1 cellular context compared by ENCODE assay signal in the genomic region with DNA sequence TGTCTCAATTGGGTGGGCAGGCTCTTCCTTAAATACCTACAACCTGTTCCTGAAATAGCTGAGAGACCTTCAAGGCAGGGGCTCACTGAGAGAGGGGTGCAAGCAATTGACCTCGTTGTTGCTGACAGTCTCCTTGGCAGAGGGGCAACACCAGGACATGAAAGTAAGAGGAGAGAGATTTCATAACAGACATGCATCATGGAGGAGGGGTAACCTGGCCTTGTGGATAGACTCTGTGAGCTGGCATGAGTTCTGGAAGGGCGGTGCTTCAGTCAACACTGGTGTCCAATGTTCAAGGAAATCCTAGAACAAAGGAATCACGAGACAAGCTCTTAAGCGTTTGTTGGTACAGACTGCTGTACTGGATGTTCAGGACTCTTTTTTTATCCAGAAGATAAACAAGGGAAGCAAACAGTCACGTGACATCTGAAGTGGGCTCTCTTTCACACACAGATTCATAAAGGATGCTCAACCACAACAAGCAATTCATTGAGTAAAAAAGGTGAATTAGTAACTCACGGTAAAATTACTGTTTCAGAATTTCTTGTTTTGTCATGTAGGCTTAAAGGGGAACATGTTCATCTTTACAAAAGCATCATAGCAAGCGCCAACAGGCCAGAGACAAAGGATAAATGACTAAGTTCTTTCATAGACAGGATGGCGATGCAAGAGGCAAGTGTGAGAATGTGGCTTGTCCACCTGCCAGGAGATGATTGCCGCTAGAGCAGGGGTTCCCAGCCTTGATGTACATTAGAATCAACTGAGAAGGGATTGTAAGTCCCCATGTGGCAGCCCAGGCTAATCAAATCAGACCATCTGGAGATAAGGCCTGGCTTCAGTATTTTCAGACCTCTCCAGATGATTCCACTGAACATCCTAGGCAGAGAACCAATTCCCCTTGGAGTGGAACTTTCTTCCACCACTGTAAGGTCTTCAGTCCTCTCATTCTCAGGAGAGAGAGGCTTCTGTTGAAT.
A peak's percentile ranks its signal among the peaks of the same experiment; 100 is the strongest.
TF ChIP-seq lines count a peak whose summit lies in the region.

No MANE protein-coding gene starts in this region.

TF ChIP-seq in HepG2, 621 proteins besides CTCF, POLR2A, EP300 and RAD21 (continued from another document and continues in another):
- TF ChIP-seq, protein P1, sequence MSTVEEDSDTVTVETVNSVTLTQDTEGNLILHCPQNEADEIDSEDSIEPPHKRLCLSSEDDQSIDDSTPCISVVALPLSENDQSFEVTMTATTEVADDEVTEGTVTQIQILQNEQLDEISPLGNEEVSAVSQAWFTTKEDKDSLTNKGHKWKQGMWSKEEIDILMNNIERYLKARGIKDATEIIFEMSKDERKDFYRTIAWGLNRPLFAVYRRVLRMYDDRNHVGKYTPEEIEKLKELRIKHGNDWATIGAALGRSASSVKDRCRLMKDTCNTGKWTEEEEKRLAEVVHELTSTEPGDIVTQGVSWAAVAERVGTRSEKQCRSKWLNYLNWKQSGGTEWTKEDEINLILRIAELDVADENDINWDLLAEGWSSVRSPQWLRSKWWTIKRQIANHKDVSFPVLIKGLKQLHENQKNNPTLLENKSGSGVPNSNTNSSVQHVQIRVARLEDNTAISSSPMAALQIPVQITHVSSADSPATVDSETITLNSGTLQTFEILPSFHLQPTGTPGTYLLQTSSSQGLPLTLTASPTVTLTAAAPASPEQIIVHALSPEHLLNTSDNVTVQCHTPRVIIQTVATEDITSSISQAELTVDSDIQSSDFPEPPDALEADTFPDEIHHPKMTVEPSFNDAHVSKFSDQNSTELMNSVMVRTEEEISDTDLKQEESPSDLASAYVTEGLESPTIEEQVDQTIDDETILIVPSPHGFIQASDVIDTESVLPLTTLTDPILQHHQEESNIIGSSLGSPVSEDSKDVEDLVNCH (CRISPR knock-in tag; IDR thresholded peaks at IDR 0.05): peak; percentile 80; the same call in 1 of the 2 replicates
- TF ChIP-seq ARNT2 (CRISPR knock-in tag; IDR thresholded peaks at IDR 0.05; ENCODE audit: low read depth): peak; percentile 11; the same call in 1 of the 2 replicates
- TF ChIP-seq, protein P2, sequence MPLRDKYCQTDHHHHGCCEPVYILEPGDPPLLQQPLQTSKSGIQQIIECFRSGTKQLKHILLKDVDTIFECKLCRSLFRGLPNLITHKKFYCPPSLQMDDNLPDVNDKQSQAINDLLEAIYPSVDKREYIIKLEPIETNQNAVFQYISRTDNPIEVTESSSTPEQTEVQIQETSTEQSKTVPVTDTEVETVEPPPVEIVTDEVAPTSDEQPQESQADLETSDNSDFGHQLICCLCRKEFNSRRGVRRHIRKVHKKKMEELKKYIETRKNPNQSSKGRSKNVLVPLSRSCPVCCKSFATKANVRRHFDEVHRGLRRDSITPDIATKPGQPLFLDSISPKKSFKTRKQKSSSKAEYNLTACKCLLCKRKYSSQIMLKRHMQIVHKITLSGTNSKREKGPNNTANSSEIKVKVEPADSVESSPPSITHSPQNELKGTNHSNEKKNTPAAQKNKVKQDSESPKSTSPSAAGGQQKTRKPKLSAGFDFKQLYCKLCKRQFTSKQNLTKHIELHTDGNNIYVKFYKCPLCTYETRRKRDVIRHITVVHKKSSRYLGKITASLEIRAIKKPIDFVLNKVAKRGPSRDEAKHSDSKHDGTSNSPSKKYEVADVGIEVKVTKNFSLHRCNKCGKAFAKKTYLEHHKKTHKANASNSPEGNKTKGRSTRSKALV (CRISPR knock-in tag; IDR thresholded peaks at IDR 0.05): 0 out of 2 replicates have a peak, but pooled peaks have one; percentile 29
- TF ChIP-seq ZNF256 (CRISPR knock-in tag; conservative IDR thresholded peaks at IDR 0.05): no peak
- TF ChIP-seq, protein P3, sequence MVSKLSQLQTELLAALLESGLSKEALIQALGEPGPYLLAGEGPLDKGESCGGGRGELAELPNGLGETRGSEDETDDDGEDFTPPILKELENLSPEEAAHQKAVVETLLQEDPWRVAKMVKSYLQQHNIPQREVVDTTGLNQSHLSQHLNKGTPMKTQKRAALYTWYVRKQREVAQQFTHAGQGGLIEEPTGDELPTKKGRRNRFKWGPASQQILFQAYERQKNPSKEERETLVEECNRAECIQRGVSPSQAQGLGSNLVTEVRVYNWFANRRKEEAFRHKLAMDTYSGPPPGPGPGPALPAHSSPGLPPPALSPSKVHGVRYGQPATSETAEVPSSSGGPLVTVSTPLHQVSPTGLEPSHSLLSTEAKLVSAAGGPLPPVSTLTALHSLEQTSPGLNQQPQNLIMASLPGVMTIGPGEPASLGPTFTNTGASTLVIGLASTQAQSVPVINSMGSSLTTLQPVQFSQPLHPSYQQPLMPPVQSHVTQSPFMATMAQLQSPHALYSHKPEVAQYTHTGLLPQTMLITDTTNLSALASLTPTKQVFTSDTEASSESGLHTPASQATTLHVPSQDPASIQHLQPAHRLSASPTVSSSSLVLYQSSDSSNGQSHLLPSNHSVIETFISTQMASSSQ (IDR thresholded peaks at IDR 0.05; ENCODE audit: low read depth): peak; percentile 81
- TF ChIP-seq, protein P3 (CRISPR knock-in tag; IDR thresholded peaks at IDR 0.05; ENCODE audit: borderline replicate concordance): peak; percentile 94
- no peak for TF ChIP-seq ARHGAP35 (CRISPR knock-in tag; IDR thresholded peaks at IDR 0.05; ENCODE audit: borderline replicate concordance)
- peak; percentile 15; the same call in 1 of the 2 replicates for TF ChIP-seq SMC3 (IDR thresholded peaks at IDR 0.05; ENCODE audit: low read length)
- no peak for TF ChIP-seq MATR3 (CRISPR knock-in tag; IDR thresholded peaks at IDR 0.05)
- TF ChIP-seq FOXA3 (CRISPR knock-in tag; IDR thresholded peaks at IDR 0.05): peak; percentile 98
- peak; percentile 67; the same call in 1 of the 2 replicates for TF ChIP-seq NR2C2 (CRISPR knock-in tag; IDR thresholded peaks at IDR 0.05; ENCODE audit: borderline replicate concordance)
- no peak for TF ChIP-seq ZNF468 (CRISPR knock-in tag; IDR thresholded peaks at IDR 0.05)
- TF ChIP-seq ZBTB7A (CRISPR knock-in tag; IDR thresholded peaks at IDR 0.05): no peak
- TF ChIP-seq, protein P4, sequence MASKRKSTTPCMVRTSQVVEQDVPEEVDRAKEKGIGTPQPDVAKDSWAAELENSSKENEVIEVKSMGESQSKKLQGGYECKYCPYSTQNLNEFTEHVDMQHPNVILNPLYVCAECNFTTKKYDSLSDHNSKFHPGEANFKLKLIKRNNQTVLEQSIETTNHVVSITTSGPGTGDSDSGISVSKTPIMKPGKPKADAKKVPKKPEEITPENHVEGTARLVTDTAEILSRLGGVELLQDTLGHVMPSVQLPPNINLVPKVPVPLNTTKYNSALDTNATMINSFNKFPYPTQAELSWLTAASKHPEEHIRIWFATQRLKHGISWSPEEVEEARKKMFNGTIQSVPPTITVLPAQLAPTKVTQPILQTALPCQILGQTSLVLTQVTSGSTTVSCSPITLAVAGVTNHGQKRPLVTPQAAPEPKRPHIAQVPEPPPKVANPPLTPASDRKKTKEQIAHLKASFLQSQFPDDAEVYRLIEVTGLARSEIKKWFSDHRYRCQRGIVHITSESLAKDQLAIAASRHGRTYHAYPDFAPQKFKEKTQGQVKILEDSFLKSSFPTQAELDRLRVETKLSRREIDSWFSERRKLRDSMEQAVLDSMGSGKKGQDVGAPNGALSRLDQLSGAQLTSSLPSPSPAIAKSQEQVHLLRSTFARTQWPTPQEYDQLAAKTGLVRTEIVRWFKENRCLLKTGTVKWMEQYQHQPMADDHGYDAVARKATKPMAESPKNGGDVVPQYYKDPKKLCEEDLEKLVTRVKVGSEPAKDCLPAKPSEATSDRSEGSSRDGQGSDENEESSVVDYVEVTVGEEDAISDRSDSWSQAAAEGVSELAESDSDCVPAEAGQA (IDR thresholded peaks at IDR 0.05; ENCODE audit: low read depth): no peak
- TF ChIP-seq, protein P4 (CRISPR knock-in tag; IDR thresholded peaks at IDR 0.05; ENCODE audit: borderline replicate concordance): no peak
- TF ChIP-seq, protein P5, sequence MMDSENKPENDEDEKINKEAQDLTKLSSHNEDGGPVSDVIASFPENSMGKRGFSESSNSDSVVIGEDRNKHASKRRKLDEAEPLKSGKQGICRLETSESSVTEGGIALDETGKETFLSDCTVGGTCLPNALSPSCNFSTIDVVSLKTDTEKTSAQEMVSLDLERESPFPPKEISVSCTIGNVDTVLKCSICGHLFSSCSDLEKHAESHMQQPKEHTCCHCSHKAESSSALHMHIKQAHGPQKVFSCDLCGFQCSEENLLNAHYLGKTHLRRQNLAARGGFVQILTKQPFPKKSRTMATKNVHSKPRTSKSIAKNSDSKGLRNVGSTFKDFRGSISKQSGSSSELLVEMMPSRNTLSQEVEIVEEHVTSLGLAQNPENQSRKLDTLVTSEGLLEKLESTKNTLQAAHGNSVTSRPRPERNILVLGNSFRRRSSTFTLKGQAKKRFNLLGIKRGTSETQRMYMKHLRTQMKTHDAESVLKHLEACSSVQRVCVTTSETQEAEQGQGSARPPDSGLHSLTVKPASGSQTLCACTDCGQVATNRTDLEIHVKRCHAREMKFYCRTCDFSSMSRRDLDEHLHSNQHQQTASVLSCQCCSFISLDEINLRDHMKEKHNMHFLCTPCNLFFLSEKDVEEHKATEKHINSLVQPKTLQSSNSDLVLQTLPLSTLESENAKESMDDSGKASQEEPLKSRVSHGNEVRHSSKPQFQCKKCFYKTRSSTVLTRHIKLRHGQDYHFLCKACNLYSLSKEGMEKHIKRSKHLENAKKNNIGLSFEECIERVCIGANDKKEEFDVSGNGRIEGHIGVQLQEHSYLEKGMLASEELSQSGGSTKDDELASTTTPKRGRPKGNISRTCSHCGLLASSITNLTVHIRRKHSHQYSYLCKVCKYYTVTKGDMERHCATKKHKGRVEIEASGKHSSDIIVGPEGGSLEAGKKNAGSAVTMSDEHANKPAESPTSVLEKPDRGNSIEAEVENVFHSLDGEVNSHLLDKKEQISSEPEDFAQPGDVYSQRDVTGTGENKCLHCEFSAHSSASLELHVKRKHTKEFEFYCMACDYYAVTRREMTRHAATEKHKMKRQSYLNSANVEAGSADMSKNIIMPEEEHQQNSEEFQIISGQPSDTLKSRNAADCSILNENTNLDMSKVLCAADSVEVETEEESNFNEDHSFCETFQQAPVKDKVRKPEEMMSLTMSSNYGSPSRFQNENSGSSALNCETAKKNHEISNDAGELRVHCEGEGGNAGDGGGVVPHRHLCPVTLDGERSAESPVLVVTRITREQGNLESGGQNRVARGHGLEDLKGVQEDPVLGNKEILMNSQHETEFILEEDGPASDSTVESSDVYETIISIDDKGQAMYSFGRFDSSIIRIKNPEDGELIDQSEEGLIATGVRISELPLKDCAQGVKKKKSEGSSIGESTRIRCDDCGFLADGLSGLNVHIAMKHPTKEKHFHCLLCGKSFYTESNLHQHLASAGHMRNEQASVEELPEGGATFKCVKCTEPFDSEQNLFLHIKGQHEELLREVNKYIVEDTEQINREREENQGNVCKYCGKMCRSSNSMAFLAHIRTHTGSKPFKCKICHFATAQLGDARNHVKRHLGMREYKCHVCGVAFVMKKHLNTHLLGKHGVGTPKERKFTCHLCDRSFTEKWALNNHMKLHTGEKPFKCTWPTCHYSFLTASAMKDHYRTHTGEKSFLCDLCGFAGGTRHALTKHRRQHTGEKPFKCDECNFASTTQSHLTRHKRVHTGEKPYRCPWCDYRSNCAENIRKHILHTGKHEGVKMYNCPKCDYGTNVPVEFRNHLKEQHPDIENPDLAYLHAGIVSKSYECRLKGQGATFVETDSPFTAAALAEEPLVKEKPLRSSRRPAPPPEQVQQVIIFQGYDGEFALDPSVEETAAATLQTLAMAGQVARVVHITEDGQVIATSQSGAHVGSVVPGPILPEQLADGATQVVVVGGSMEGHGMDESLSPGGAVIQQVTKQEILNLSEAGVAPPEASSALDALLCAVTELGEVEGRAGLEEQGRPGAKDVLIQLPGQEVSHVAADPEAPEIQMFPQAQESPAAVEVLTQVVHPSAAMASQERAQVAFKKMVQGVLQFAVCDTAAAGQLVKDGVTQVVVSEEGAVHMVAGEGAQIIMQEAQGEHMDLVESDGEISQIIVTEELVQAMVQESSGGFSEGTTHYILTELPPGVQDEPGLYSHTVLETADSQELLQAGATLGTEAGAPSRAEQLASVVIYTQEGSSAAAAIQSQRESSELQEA (CRISPR knock-in tag; IDR thresholded peaks at IDR 0.05; ENCODE audit: not compliant biosample characterization): no peak
- TF ChIP-seq ZNF746 (CRISPR knock-in tag; IDR thresholded peaks at IDR 0.05): 0 out of 2 replicates have a peak, but pooled peaks have one; percentile 48
- no peak for TF ChIP-seq MAFF (IDR thresholded peaks at IDR 0.05; ENCODE audit: low read depth, low read length)
- TF ChIP-seq, protein P6, sequence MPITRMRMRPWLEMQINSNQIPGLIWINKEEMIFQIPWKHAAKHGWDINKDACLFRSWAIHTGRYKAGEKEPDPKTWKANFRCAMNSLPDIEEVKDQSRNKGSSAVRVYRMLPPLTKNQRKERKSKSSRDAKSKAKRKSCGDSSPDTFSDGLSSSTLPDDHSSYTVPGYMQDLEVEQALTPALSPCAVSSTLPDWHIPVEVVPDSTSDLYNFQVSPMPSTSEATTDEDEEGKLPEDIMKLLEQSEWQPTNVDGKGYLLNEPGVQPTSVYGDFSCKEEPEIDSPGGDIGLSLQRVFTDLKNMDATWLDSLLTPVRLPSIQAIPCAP (CRISPR knock-in tag; IDR thresholded peaks at IDR 0.05; ENCODE audit: low read depth): no peak
- TF ChIP-seq, protein P7, sequence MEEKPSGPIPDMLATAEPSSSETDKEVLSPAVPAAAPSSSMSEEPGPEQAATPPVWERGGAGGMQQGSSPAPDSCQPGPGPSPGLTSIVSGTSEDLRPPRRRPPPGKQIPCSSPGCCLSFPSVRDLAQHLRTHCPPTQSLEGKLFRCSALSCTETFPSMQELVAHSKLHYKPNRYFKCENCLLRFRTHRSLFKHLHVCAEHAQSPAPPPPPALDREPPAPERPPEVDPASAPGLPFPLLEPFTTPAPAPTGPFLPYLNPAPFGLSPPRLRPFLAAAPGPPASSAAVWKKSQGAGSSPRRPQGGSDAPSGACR (CRISPR knock-in tag; IDR thresholded peaks at IDR 0.05): peak; percentile 55; the same call in 1 of the 2 replicates
- peak; percentile 95 for TF ChIP-seq NKX3-1 (CRISPR knock-in tag; IDR thresholded peaks at IDR 0.05)
